ENCODE assay signal across 11 cellular contexts in genomic region chr12:12032260-12032761, GRCh38. TPM values are rescaled to one million over a fixed set of nuclear protein-coding genes. Genes with fewer than 3 reads are reported as not detected.
A peak's percentile ranks its signal among the peaks of the same experiment; 100 is the strongest.
DNase-seq lines count a peak whose midpoint lies in the region; ATAC-seq and TF ChIP-seq lines count a peak whose summit lies in the region.
"Had no signal": no experiment of that assay in that cellular context is flagged by ENCODE, and none has a peak within 500 bp of the region (broad histone marks: within the 10 kb centered on the region; RNA-seq: fewer than 3 reads in every experiment).

No MANE protein-coding gene starts in this region.

- H3K27me3 Mint-ChIP-seq in activated naive CD4-positive, alpha-beta T cell treated with anti-CD3 and anti-CD28 coated beads, Interleukin-2, amount 10 ng/mL, durations not matched to agents 7 days and 5 days, result no peaks in the 10 kb centered on the region
- no peaks in the 10 kb centered on the region for H3K27me3 Mint-ChIP-seq in mesothelial cell of epicardium (ENCODE audit: low read depth)

- H3K27ac ChIP-seq in vagina, result peak overlapping the region; percentile 67
- H3K27ac ChIP-seq: KMS-11 had no signal

- TF ChIP-seq CTCF in mesothelial cell of epicardium (IDR thresholded peaks at IDR 0.05; ENCODE audit: unreplicated experiment), result no peak
- TF ChIP-seq CTCF in vagina (IDR thresholded peaks at IDR 0.05), result no peak

- no peak overlapping the region for H3K4me3 Mint-ChIP-seq in activated naive CD4-positive, alpha-beta T cell treated with anti-CD3 and anti-CD28 coated beads, Interleukin-2, amount 10 ng/mL, durations not matched to agents 7 days and 5 days
- H3K4me3 Mint-ChIP-seq in mesothelial cell of epicardium, result peak overlapping the region; percentile 62

- intact Hi-C loops in left cardiac atrium (cut with DNase I) (loop anchor here in 1 of 2 donors (5.0 kb wide), 1 partner anchor 450 kb away; no protein-coding TSS in a partner anchor), Right ventricle myocardium superior (cut with DNase I) (loop anchor here (2.0 kb wide), 1 partner anchor 452 kb away; no protein-coding TSS in a partner anchor), vagina (cut with DNase I) (loop anchor here (5.0 to 10.0 kb wide), 2 partner anchors 450 to 478 kb away; no protein-coding TSS in a partner anchor)

- peaks cover 5% of the 10 kb centered on the region for H3K36me3 Mint-ChIP-seq in activated naive CD4-positive, alpha-beta T cell treated with anti-CD3 and anti-CD28 coated beads, Interleukin-2, amount 10 ng/mL, durations not matched to agents 7 days and 5 days
- no peaks in the 10 kb centered on the region for H3K36me3 Mint-ChIP-seq in mesothelial cell of epicardium

- no peaks in the 10 kb centered on the region for H3K36me3 ChIP-seq in vagina
- H3K36me3 ChIP-seq: SJSA1 had no signal

- peak overlapping the region; percentile 38 to 39 for H3K4me3 ChIP-seq in vagina

- H3K27me3 ChIP-seq in vagina, result no peaks in the 10 kb centered on the region
- H3K27me3 ChIP-seq: SJSA1 had no signal

- H3K27ac Mint-ChIP-seq in activated naive CD4-positive, alpha-beta T cell treated with anti-CD3 and anti-CD28 coated beads, Interleukin-2, amount 10 ng/mL, durations not matched to agents 7 days and 5 days, result peak overlapping the region; percentile 55
- H3K27ac Mint-ChIP-seq in mesothelial cell of epicardium, result no peak overlapping the region

- ATAC-seq in left cardiac atrium (peak; percentile 5 to 13), Right ventricle myocardium superior (ENCODE audit: poor library complexity) (no peak), GM19324 (IDR thresholded peaks at IDR 0.05; ENCODE audit: low FRiP score, unreplicated experiment) (no peak), GM19395 (IDR thresholded peaks at IDR 0.05; ENCODE audit: unreplicated experiment) (no peak), HG02623 (IDR thresholded peaks at IDR 0.05; ENCODE audit: unreplicated experiment) (no peak)

- no peak for TF ChIP-seq POLR2A in vagina (IDR thresholded peaks at IDR 0.05)

- CTCF ChIA-PET in activated naive CD4-positive, alpha-beta T cell treated with anti-CD3 and anti-CD28 coated beads, Interleukin-2, amount 10 ng/mL, durations not matched to agents 7 days and 5 days (lab: Charles Lee), result interaction anchor here (0.8 to 9.1 kb wide), 33 partner anchors 10 to 546 kb away, joined by 3 to 209 read pairs (median 6); partner anchors contain the start of gene BCL2L14

- DNase-seq in left cardiac atrium, result no peak
- no peak for DNase-seq in Right ventricle myocardium superior
- DNase-seq in activated naive CD4-positive, alpha-beta T cell treated with anti-CD3 and anti-CD28 coated beads, Interleukin-2, amount 10 ng/mL, durations not matched to agents 7 days and 5 days, result no peak
- DNase-seq in mesothelial cell of epicardium (ENCODE audit: low spot score in 2 of 2, unreplicated experiment in 2 of 2), result no peak
- no peak for DNase-seq in vagina (ENCODE audit: extremely low spot score in 2 of 2)
- DNase-seq: islet precursor cell had no signal

- H3K9me3 ChIP-seq in vagina, result no peaks in the 10 kb centered on the region
- H3K9me3 ChIP-seq: SJSA1 had no signal

- peaks cover 14% of the 10 kb centered on the region for H3K4me1 ChIP-seq in vagina

- H3K4me1 Mint-ChIP-seq in activated naive CD4-positive, alpha-beta T cell treated with anti-CD3 and anti-CD28 coated beads, Interleukin-2, amount 10 ng/mL, durations not matched to agents 7 days and 5 days, result peaks cover 25% of the 10 kb centered on the region
- peaks cover 4% of the 10 kb centered on the region for H3K4me1 Mint-ChIP-seq in mesothelial cell of epicardium

- H3K9me3 Mint-ChIP-seq in activated naive CD4-positive, alpha-beta T cell treated with anti-CD3 and anti-CD28 coated beads, Interleukin-2, amount 10 ng/mL, durations not matched to agents 7 days and 5 days, result peaks cover 4% of the 10 kb centered on the region
- peaks cover 11% of the 10 kb centered on the region for H3K9me3 Mint-ChIP-seq in mesothelial cell of epicardium

RNA-seq across cellular contexts. Expression of gene BCL2L14, which starts 38.4 kb away (rescaled TPM):
- total RNA-seq in left cardiac atrium (not detected), Right ventricle myocardium superior (not detected), mesothelial cell of epicardium (not detected in 3 replicates), vagina (not detected)
- total RNA-seq: SJSA1 had no signal

Comparison
In these comparisons a context has a peak if more than half of its experiments do, and no peak if none do; other contexts are left out.
1. ATAC-seq: peak in left cardiac atrium (2 of 2); none in Right ventricle myocardium superior (single experiment), GM19324 (single experiment), GM19395 (single experiment) and HG02623 (single experiment).